1 cellular context compared by ENCODE assay signal in genomic region chr6:28213213-28213523, GRCh38.
TF ChIP-seq lines count a peak whose summit lies in the region.

No MANE protein-coding gene starts in this region.

TF ChIP-seq in IMR-90, 13 proteins besides CTCF, POLR2A, EP300 and RAD21 (continued from another document):
- no peak for TF ChIP-seq RFX5 (IDR thresholded peaks at IDR 0.05; ENCODE audit: low read depth, low read length)
- no peak for TF ChIP-seq CEBPB (IDR thresholded peaks at IDR 0.05; ENCODE audit: low read depth, low read length)
- no peak for TF ChIP-seq SMC3 (IDR thresholded peaks at IDR 0.05; ENCODE audit: low read depth, low read length)
- no peak for TF ChIP-seq MXI1 (IDR thresholded peaks at IDR 0.05; ENCODE audit: borderline replicate concordance, low read depth, low read length)
- TF ChIP-seq CHD1 (IDR thresholded peaks at IDR 0.05; ENCODE audit: low read depth, low read length), result no peak
- TF ChIP-seq RCOR1 (IDR thresholded peaks at IDR 0.05; ENCODE audit: insufficient replicate concordance, low read length), result no peak
- no peak for TF ChIP-seq BHLHE40 (IDR thresholded peaks at IDR 0.05; ENCODE audit: low read depth, low read length)
- TF ChIP-seq NFE2L2 (IDR thresholded peaks at IDR 0.05; ENCODE audit: low read depth, low read length), result no peak
